In genomic region chr3:50415066-50415465, GRCh38 we compare ENCODE assay signal across 25 cellular contexts. TPM values are rescaled to one million over a fixed set of nuclear protein-coding genes. Genes with fewer than 3 reads are reported as not detected.
DNase-seq lines count a peak whose midpoint lies in the region; ATAC-seq and TF ChIP-seq lines count a peak whose summit lies in the region.
"Had no signal": no experiment of that assay in that cellular context is flagged by ENCODE, and none has a peak within 500 bp of the region (broad histone marks: within the 10 kb centered on the region; RNA-seq: fewer than 3 reads in every experiment).

No MANE protein-coding gene starts in this region.

- ATAC-seq in HG03280 (IDR thresholded peaks at IDR 0.05; ENCODE audit: unreplicated experiment) = no peak
- ATAC-seq in HG03565 (IDR thresholded peaks at IDR 0.05; ENCODE audit: unreplicated experiment) = no peak
- ATAC-seq: activated CD4-positive, alpha-beta T cell treated with anti-CD3 and anti-CD28 coated beads for 36 hours had no signal

- H3K27ac ChIP-seq in endodermal cell (ENCODE audit: low read depth, low read length) (no peak overlapping the region), osteoblast (ENCODE audit: low read depth, low read length) (no peak overlapping the region)
- H3K27ac ChIP-seq: right atrium auricular region, thyroid gland had no signal

- no peaks in the 10 kb centered on the region for H3K9me3 Mint-ChIP-seq in endodermal cell
- H3K9me3 Mint-ChIP-seq: activated naive CD4-positive, alpha-beta T cell treated with anti-CD3 and anti-CD28 coated beads, Interleukin-2, amount 50 U/mL, for 24 hours; CD4-positive, alpha-beta T cell; stimulated activated naive CD8-positive, alpha-beta T cell treated with anti-CD3 and anti-CD28 coated beads, Interleukin-15, Interleukin-2, amounts not matched to agents 100 ng/mL and 50 ng/mL, for 24 hours had no signal

- peak; percentile 6 for DNase-seq in NAMALWA (ENCODE audit: low spot score)
- peak; percentile 73 for DNase-seq in endodermal cell
- DNase-seq in osteoblast (ENCODE audit: insufficient read length, low spot score, missing footprints) = no peak
- no peak for DNase-seq in NCI-H2081 treated with DMSO at 0.1 percent for 48 hours (lab: John Stamatoyannopoulos, UW)
- no peak for DNase-seq in medulla oblongata (ENCODE audit: extremely low spot score)
- DNase-seq: activated CD4-positive, alpha-beta T cell treated with anti-CD3 and anti-CD28 coated beads for 36 hours; activated T-cell treated with anti-CD3 and anti-CD28 coated beads, Interleukin-2, amount 50 U/mL, for 48 hours; aorta; CD4-positive, alpha-beta T cell; central memory CD4-positive, alpha-beta T cell; GF-D8; hippocampal formation; NCI-H1694; NCI-H69; occipital lobe; stimulated activated CD4-positive, alpha-beta T cell treated with anti-CD3 and anti-CD28 coated beads, Interleukin-12 subunit alpha, Interleukin-12 subunit beta, amount 100 ng/mL, for 4 hours; stimulated activated CD4-positive, alpha-beta T cell treated with anti-CD3 and anti-CD28 coated beads, Interleukin-4, amount 100 ng/mL, for 4 hours; thyroid gland had no signal

- H3K4me1 Mint-ChIP-seq in endodermal cell = peaks cover 5% of the 10 kb centered on the region

- no peak overlapping the region for H3K4me2 ChIP-seq in osteoblast (ENCODE audit: insufficient read depth, low read length)

- WGBS in endodermal cell (ENCODE audit: insufficient coverage in 1 of 2, insufficient read length in 1 of 2), 2 experiments = 65 to 83% methylated on average over 2 to 4 of the region's 4 CpGs

- H3K4me1 ChIP-seq in endodermal cell (ENCODE audit: control insufficient read depth, insufficient read depth, low read length) (no peaks in the 10 kb centered on the region), osteoblast (ENCODE audit: insufficient read depth, low read length) (no peaks in the 10 kb centered on the region)
- H3K4me1 ChIP-seq: right atrium auricular region, thyroid gland had no signal

- peak; percentile 21; the same call in 1 of the 2 replicates for TF ChIP-seq CTCF in GM12874 (IDR thresholded peaks at IDR 0.05; ENCODE audit: insufficient read depth, low read depth, low read length)
- peak; percentile 68 for TF ChIP-seq CTCF in endodermal cell (conservative IDR thresholded peaks at IDR 0.05)
- peak; percentile 5 for TF ChIP-seq CTCF in osteoblast (IDR thresholded peaks at IDR 0.05; ENCODE audit: extremely low read depth, low read depth, low read length)

- no peaks in the 10 kb centered on the region for H3K79me2 ChIP-seq in osteoblast (ENCODE audit: insufficient read depth, low read length)

- H4K20me1 ChIP-seq in osteoblast (ENCODE audit: insufficient read depth, low read length) = no peaks in the 10 kb centered on the region

- peaks cover 3% of the 10 kb centered on the region for H3K36me3 Mint-ChIP-seq in endodermal cell (ENCODE audit: low read depth)
- H3K36me3 Mint-ChIP-seq: activated naive CD4-positive, alpha-beta T cell treated with anti-CD3 and anti-CD28 coated beads, Interleukin-2, amount 50 U/mL, for 24 hours had no signal

- H3K4me3 ChIP-seq in endodermal cell (ENCODE audit: low read length) = no peak overlapping the region
- no peak overlapping the region for H3K4me3 ChIP-seq in osteoblast (ENCODE audit: insufficient read depth, low read length)
- H3K4me3 ChIP-seq: lung, right atrium auricular region, thyroid gland had no signal

- H3K9ac ChIP-seq in endodermal cell (ENCODE audit: extremely low read depth, low read length, poor library complexity, severe bottlenecking) = no peak overlapping the region

- H3K27me3 ChIP-seq in endodermal cell (ENCODE audit: control insufficient read depth, insufficient read depth, low read length, poor library complexity, severe bottlenecking) = no peaks in the 10 kb centered on the region
- no peaks in the 10 kb centered on the region for H3K27me3 ChIP-seq in osteoblast (ENCODE audit: insufficient read depth, low read length)
- H3K27me3 ChIP-seq: right atrium auricular region, thyroid gland had no signal

- no peaks in the 10 kb centered on the region for H3K36me3 ChIP-seq in endodermal cell (ENCODE audit: control insufficient read depth, insufficient read depth, low read length)
- H3K36me3 ChIP-seq in osteoblast (ENCODE audit: insufficient read depth, low read length) = no peaks in the 10 kb centered on the region
- H3K36me3 ChIP-seq: right atrium auricular region, thyroid gland had no signal

- no peaks in the 10 kb centered on the region for H3K9me3 ChIP-seq in endodermal cell (ENCODE audit: control insufficient read depth, low read length)
- H3K9me3 ChIP-seq in osteoblast (ENCODE audit: low read depth, low read length) = no peaks in the 10 kb centered on the region
- H3K9me3 ChIP-seq: right atrium auricular region, thyroid gland had no signal

- no peak overlapping the region for H2AFZ ChIP-seq in osteoblast (ENCODE audit: low read length)

- H3K27me3 Mint-ChIP-seq in endodermal cell (ENCODE audit: insufficient read depth) = no peaks in the 10 kb centered on the region
- H3K27me3 Mint-ChIP-seq: activated CD4-positive, alpha-beta T cell treated with anti-CD3 and anti-CD28 coated beads for 36 hours; activated naive CD4-positive, alpha-beta T cell treated with anti-CD3 and anti-CD28 coated beads, Interleukin-2, amount 50 U/mL, for 24 hours; CD4-positive, alpha-beta T cell; stimulated activated naive CD8-positive, alpha-beta T cell treated with anti-CD3 and anti-CD28 coated beads, Interleukin-15, Interleukin-2, amounts not matched to agents 100 ng/mL and 50 ng/mL, for 24 hours had no signal

- H3K27ac Mint-ChIP-seq in endodermal cell = no peak overlapping the region
- H3K27ac Mint-ChIP-seq: activated CD4-positive, alpha-beta T cell treated with anti-CD3 and anti-CD28 coated beads for 36 hours; activated naive CD4-positive, alpha-beta T cell treated with anti-CD3 and anti-CD28 coated beads, Interleukin-2, amount 50 U/mL, for 24 hours; CD4-positive, alpha-beta T cell; stimulated activated naive CD8-positive, alpha-beta T cell treated with anti-CD3 and anti-CD28 coated beads, Interleukin-15, Interleukin-2, amounts not matched to agents 100 ng/mL and 50 ng/mL, for 24 hours had no signal

- H3K4me3 Mint-ChIP-seq in endodermal cell = no peak overlapping the region
- H3K4me3 Mint-ChIP-seq: activated CD4-positive, alpha-beta T cell treated with anti-CD3 and anti-CD28 coated beads for 36 hours; activated naive CD4-positive, alpha-beta T cell treated with anti-CD3 and anti-CD28 coated beads, Interleukin-2, amount 50 U/mL, for 24 hours; CD4-positive, alpha-beta T cell; stimulated activated naive CD8-positive, alpha-beta T cell treated with anti-CD3 and anti-CD28 coated beads, Interleukin-15, Interleukin-2, amounts not matched to agents 100 ng/mL and 50 ng/mL, for 24 hours had no signal

RNA-seq across cellular contexts. Expression of gene TMEM115, which starts 55.7 kb away (rescaled TPM):
- total RNA-seq in endodermal cell (10 to 100 TPM; 30.1 to 32.2 TPM), osteoblast (61.6 and 73.1 TPM in 2 replicates)
- polyA plus RNA-seq in endodermal cell (2013, experiment 1 of 2) = 27.7 TPM
- 24.2 TPM for polyA plus RNA-seq in endodermal cell (2013, experiment 2 of 2)

Comparison
In these comparisons a context has a peak if more than half of its experiments do, and no peak if none do; other contexts are left out.
1. CTCF ChIP-seq: peak in every context shown above with its lines; median percentile 68 in endodermal cell; 21 in GM12874; 5 in osteoblast.
2. DNase-seq: peak in NAMALWA (single experiment) and endodermal cell (single experiment); none in osteoblast (single experiment), NCI-H2081 treated with DMSO at 0.1 percent for 48 hours (single experiment) and medulla oblongata (single experiment).